In genomic region chr2:128379021-128380005, GRCh38 we compare ENCODE assay signal across 10 cellular contexts.
A peak's percentile ranks its signal among the peaks of the same experiment; 100 is the strongest.
DNase-seq lines count a peak whose midpoint lies in the region; ATAC-seq and TF ChIP-seq lines count a peak whose summit lies in the region.
"Had no signal": no experiment of that assay in that cellular context is flagged by ENCODE, and none has a peak within 500 bp of the region (broad histone marks: within the 10 kb centered on the region; RNA-seq: fewer than 3 reads in every experiment).

No MANE protein-coding gene starts in this region.

- POLR2A ChIA-PET in WTC11 (lab: Charles Lee) = interaction anchor here (0.6 kb wide), 1 partner anchor 16 kb away, joined by 4 read pairs; no protein-coding TSS in a partner anchor

- H3K27me3 Mint-ChIP-seq in WTC11 (ENCODE audit: low read depth) = peaks cover 3% of the 10 kb centered on the region; the same call in 1 of the 2 replicates
- peaks cover 0 to 3% of the 10 kb centered on the region in 2 donors for H3K27me3 Mint-ChIP-seq in natural killer cell (ENCODE audit: low read depth in 2 of 2)
- H3K27me3 Mint-ChIP-seq: activated naive CD4-positive, alpha-beta T cell treated with anti-CD3 and anti-CD28 coated beads, Interleukin-2, amount 50 U/mL, for 24 hours had no signal

- H3K36me3 Mint-ChIP-seq in WTC11 (no peaks in the 10 kb centered on the region), natural killer cell (no peaks in the 10 kb centered on the region)
- H3K36me3 Mint-ChIP-seq: activated naive CD4-positive, alpha-beta T cell treated with anti-CD3 and anti-CD28 coated beads, Interleukin-2, amount 50 U/mL, for 24 hours had no signal

- TF ChIP-seq CTCF in WTC11 (IDR thresholded peaks at IDR 0.05) (no peak), heart left ventricle (IDR thresholded peaks at IDR 0.05) (no peak), prostate gland (IDR thresholded peaks at IDR 0.05) (no peak), natural killer cell (IDR thresholded peaks at IDR 0.05) (no peak)

- H3K27me3 ChIP-seq in heart left ventricle = no peaks in the 10 kb centered on the region
- no peaks in the 10 kb centered on the region for H3K27me3 ChIP-seq in prostate gland (replicated peaks; ENCODE audit: insufficient read depth)

- H3K4me3 Mint-ChIP-seq in WTC11 = no peak overlapping the region
- no peak overlapping the region for H3K4me3 Mint-ChIP-seq in natural killer cell
- H3K4me3 Mint-ChIP-seq: activated naive CD4-positive, alpha-beta T cell treated with anti-CD3 and anti-CD28 coated beads, Interleukin-2, amount 50 U/mL, for 24 hours had no signal

- H3K4me1 ChIP-seq in heart left ventricle (peaks cover 7 to 39% (median 25%) of the 10 kb centered on the region in 12 donors), prostate gland (replicated peaks) (peaks cover 25% of the 10 kb centered on the region)

- 40 to 54% (median 50%) methylated on average over 16 to 22 of the region's 22 CpGs for WGBS in heart left ventricle, 4 donors
- 43% methylated on average over 22 of the region's 22 CpGs for WGBS in prostate gland

- ATAC-seq in WTC11 (peak; percentile 45), heart left ventricle (peak; percentile 70 to 93 (median 82)), natural killer cell (no peak), HG03045 (IDR thresholded peaks at IDR 0.05; ENCODE audit: unreplicated experiment) (no peak)

- TF ChIP-seq POLR2A in heart left ventricle (IDR thresholded peaks at IDR 0.05) (no peak), prostate gland (IDR thresholded peaks at IDR 0.05) (no peak)

- peaks cover 24% of the 10 kb centered on the region for H3K4me1 Mint-ChIP-seq in WTC11
- peaks cover 0 to 4% of the 10 kb centered on the region in 2 donors for H3K4me1 Mint-ChIP-seq in natural killer cell
- H3K4me1 Mint-ChIP-seq: activated naive CD4-positive, alpha-beta T cell treated with anti-CD3 and anti-CD28 coated beads, Interleukin-2, amount 50 U/mL, for 24 hours had no signal

- DNase-seq in GM04504 (ENCODE audit: low read depth) (peak; percentile 57), WTC11 (ENCODE audit: low spot score) (peak; percentile 13), heart left ventricle (peak; percentile 38 to 73 (median 57)), prostate gland (ENCODE audit: low spot score) (peak; percentile 82), GF-D8 (lab: John Stamatoyannopoulos, UW) (no peak), natural killer cell (no peak)
- DNase-seq in stimulated activated naive CD4-positive, alpha-beta T cell (lab: John Stamatoyannopoulos, UW) = no peak
- DNase-seq: substantia nigra had no signal

- CTCF ChIA-PET in WTC11 (lab: Charles Lee) = interaction anchor here (0.9 to 1.2 kb wide), 3 partner anchors 8 to 302 kb away, joined by 3 to 6 read pairs (median 6); no protein-coding TSS in a partner anchor

- H3K27ac Mint-ChIP-seq in WTC11 (no peak overlapping the region), natural killer cell (no peak overlapping the region)
- H3K27ac Mint-ChIP-seq: activated naive CD4-positive, alpha-beta T cell treated with anti-CD3 and anti-CD28 coated beads, Interleukin-2, amount 50 U/mL, for 24 hours had no signal

- H3K27ac ChIP-seq in heart left ventricle = peak overlapping the region in 9 of 12 donors; percentile 13 to 70 (median 49)
- peak overlapping the region; percentile 38 to 70 for H3K27ac ChIP-seq in prostate gland

- H3K4me3 ChIP-seq in heart left ventricle (no peak overlapping the region), prostate gland (no peak overlapping the region)

- H3K9me3 ChIP-seq in heart left ventricle = no peaks in the 10 kb centered on the region
- no peaks in the 10 kb centered on the region for H3K9me3 ChIP-seq in prostate gland

- intact Hi-C loops in heart left ventricle (cut with DNase I) = no loop called here
- intact Hi-C loops in prostate gland (cut with DNase I) = loop anchor here (2.0 kb wide), 1 partner anchor 59 kb away; no protein-coding TSS in a partner anchor
- intact Hi-C loops in natural killer cell (cut with micrococcal nuclease) = no loop called here

- no peaks in the 10 kb centered on the region for H3K36me3 ChIP-seq in heart left ventricle
- no peaks in the 10 kb centered on the region for H3K36me3 ChIP-seq in prostate gland

- H3K9me3 Mint-ChIP-seq in WTC11 = no peaks in the 10 kb centered on the region
- no peaks in the 10 kb centered on the region for H3K9me3 Mint-ChIP-seq in natural killer cell
- H3K9me3 Mint-ChIP-seq: activated naive CD4-positive, alpha-beta T cell treated with anti-CD3 and anti-CD28 coated beads, Interleukin-2, amount 50 U/mL, for 24 hours had no signal

TF ChIP-seq in WTC11, 78 proteins besides CTCF, POLR2A, EP300 and RAD21:
- TF ChIP-seq ZNF317 (CRISPR knock-in tag; IDR thresholded peaks at IDR 0.05; ENCODE audit: borderline replicate concordance, low read depth) (no peak), TEAD1 (CRISPR knock-in tag; IDR thresholded peaks at IDR 0.05) (no peak), NFYB (CRISPR knock-in tag; conservative IDR thresholded peaks at IDR 0.05; ENCODE audit: low read depth) (no peak), STAT6 (CRISPR knock-in tag; conservative IDR thresholded peaks at IDR 0.05; ENCODE audit: low read depth) (no peak), ZBTB43 (CRISPR knock-in tag; IDR thresholded peaks at IDR 0.05) (no peak), ZNF512 (CRISPR knock-in tag; IDR thresholded peaks at IDR 0.05; ENCODE audit: borderline replicate concordance) (no peak), ELF4 (CRISPR knock-in tag; IDR thresholded peaks at IDR 0.05; ENCODE audit: low read depth) (no peak), USF2 (CRISPR knock-in tag; IDR thresholded peaks at IDR 0.05) (no peak)

Comparison
In these comparisons a context has a peak if more than half of its experiments do, and no peak if none do; other contexts are left out.
1. DNase-seq: peak in GM04504 (single experiment), WTC11 (single experiment), heart left ventricle (5 of 5) and prostate gland (single experiment); none in stimulated activated naive CD4-positive, alpha-beta T cell (0 of 6), GF-D8 (single experiment) and natural killer cell (single experiment).
2. ATAC-seq: peak in WTC11 (single experiment) and heart left ventricle (4 of 4); none in natural killer cell (0 of 3) and HG03045 (single experiment).